ENCODE assay signal across 21 cellular contexts in the genomic region with DNA sequence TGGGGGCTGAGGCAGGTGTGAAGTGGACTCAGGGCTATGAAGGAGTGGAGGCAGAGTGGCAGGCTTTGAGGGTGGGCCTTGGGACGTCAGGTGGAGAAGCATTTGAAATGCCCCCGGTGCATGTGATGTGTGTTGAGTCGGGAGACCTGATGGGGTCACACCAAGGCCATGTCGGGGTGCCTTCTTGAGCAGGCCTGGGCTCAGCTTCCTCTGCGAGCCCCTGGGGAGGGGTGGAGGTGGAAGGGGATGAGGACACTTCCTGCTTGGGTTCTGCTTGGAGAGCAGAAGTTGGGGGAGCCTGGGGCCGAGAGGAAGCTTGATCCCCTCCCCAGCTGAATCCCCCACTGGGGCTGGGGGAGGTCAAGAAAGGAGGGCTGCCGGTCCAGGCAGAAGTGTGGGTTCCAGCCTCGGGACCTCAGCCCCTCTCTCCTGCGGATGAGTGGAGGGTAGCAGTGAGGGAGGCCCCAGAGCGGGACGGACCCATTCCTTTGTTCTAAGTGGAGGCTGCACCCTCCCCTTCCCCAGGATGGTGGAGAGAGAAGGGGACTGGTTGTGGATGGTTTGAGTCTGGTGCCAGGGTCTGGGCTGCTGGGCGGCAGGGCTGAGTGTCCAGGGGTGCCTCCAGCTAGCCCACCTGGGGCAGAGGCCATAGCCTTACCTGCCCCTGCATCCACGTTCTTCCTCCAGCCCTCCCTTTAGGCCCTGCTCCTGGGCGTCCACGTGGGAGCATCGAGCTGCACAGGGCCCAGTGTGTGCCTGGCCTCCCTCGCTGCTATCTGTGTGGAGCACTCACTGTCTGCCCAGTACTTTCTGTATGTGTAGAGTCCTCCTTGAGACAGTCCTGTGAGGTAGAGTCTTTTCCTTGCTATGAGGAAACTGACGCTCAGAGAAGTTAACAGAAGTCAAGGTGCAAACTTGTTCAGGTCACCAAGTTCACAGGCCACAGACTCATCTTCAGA. TPM values are rescaled to one million over a fixed set of nuclear protein-coding genes. Genes with fewer than 3 reads are reported as not detected.
DNase-seq lines count a peak whose midpoint lies in the region; ATAC-seq and TF ChIP-seq lines count a peak whose summit lies in the region.
"Had no signal": no experiment of that assay in that cellular context is flagged by ENCODE, and none has a peak within 500 bp of the region (broad histone marks: within the 10 kb centered on the region; RNA-seq: fewer than 3 reads in every experiment).

No MANE protein-coding gene starts in this region.

- no peak overlapping the region for H3K27ac ChIP-seq in sigmoid colon
- H3K27ac ChIP-seq: suprapubic skin had no signal

- peaks cover 0 to 52% (median 0%) of the 10 kb centered on the region in 4 donors for H3K36me3 ChIP-seq in sigmoid colon
- H3K36me3 ChIP-seq: suprapubic skin had no signal

- peak overlapping the region; percentile 25 for H3K27ac Mint-ChIP-seq in activated naive CD8-positive, alpha-beta T cell treated with anti-CD3 and anti-CD28 coated beads, Interleukin-2, amount 10 ng/mL, durations not matched to agents 7 days and 5 days
- H3K27ac Mint-ChIP-seq in activated naive CD8-positive, alpha-beta T cell treated with anti-CD3 and anti-CD28 coated beads, Interleukin-2, amount 50 U/mL, for 24 hours = no peak overlapping the region
- peak overlapping the region; percentile 51 for H3K27ac Mint-ChIP-seq in dendritic cell treated with granulocyte-macrophage colony-stimulating factor and Interleukin-4, amounts not matched to agents 40 ng/mL and 50 ng/mL, for 4 days
- H3K27ac Mint-ChIP-seq: CD4-positive, alpha-beta T cell; endodermal cell had no signal

- intact Hi-C loops in dendritic cell treated with granulocyte-macrophage colony-stimulating factor and Interleukin-4, amounts not matched to agents 40 ng/mL and 50 ng/mL, for 4 days (cut with micrococcal nuclease) = no loop called here
- intact Hi-C loops in sigmoid colon (cut with DNase I) = no loop called here

- TF ChIP-seq CTCF in NB4 (IDR thresholded peaks at IDR 0.05; ENCODE audit: low read depth, low read length) (no peak), sigmoid colon (IDR thresholded peaks at IDR 0.05) (no peak)

- H3K27me3 ChIP-seq in sigmoid colon = no peaks in the 10 kb centered on the region
- H3K27me3 ChIP-seq: suprapubic skin had no signal

- peaks cover 44% of the 10 kb centered on the region for H3K4me1 Mint-ChIP-seq in activated naive CD8-positive, alpha-beta T cell treated with anti-CD3 and anti-CD28 coated beads, Interleukin-2, amount 10 ng/mL, durations not matched to agents 7 days and 5 days
- H3K4me1 Mint-ChIP-seq in activated naive CD8-positive, alpha-beta T cell treated with anti-CD3 and anti-CD28 coated beads, Interleukin-2, amount 50 U/mL, for 24 hours = peaks cover 26% of the 10 kb centered on the region
- peaks cover 54% of the 10 kb centered on the region for H3K4me1 Mint-ChIP-seq in dendritic cell treated with granulocyte-macrophage colony-stimulating factor and Interleukin-4, amounts not matched to agents 40 ng/mL and 50 ng/mL, for 4 days (ENCODE audit: low read depth)
- H3K4me1 Mint-ChIP-seq: endodermal cell had no signal

- no peaks in the 10 kb centered on the region for H3K4me1 ChIP-seq in sigmoid colon

- H3K9me3 ChIP-seq in sigmoid colon = no peaks in the 10 kb centered on the region
- H3K9me3 ChIP-seq: suprapubic skin had no signal

- H3K36me3 Mint-ChIP-seq in activated naive CD8-positive, alpha-beta T cell treated with anti-CD3 and anti-CD28 coated beads, Interleukin-2, amount 10 ng/mL, durations not matched to agents 7 days and 5 days = no peaks in the 10 kb centered on the region
- H3K36me3 Mint-ChIP-seq in activated naive CD8-positive, alpha-beta T cell treated with anti-CD3 and anti-CD28 coated beads, Interleukin-2, amount 50 U/mL, for 24 hours (ENCODE audit: low read depth) = peaks cover 3% of the 10 kb centered on the region
- H3K36me3 Mint-ChIP-seq in dendritic cell treated with granulocyte-macrophage colony-stimulating factor and Interleukin-4, amounts not matched to agents 40 ng/mL and 50 ng/mL, for 4 days (ENCODE audit: low read depth) = no peaks in the 10 kb centered on the region

- no peak for TF ChIP-seq POLR2A in NB4 (IDR thresholded peaks at IDR 0.05; ENCODE audit: extremely low read depth, insufficient read length)
- TF ChIP-seq POLR2A in sigmoid colon (IDR thresholded peaks at IDR 0.05) = no peak

- H3K4me3 ChIP-seq in NB4 (ENCODE audit: low read depth, low read length) (no peak overlapping the region), sigmoid colon (no peak overlapping the region)
- H3K4me3 ChIP-seq: suprapubic skin had no signal

- no peak overlapping the region for H3K4me3 Mint-ChIP-seq in activated naive CD8-positive, alpha-beta T cell treated with anti-CD3 and anti-CD28 coated beads, Interleukin-2, amount 10 ng/mL, durations not matched to agents 7 days and 5 days
- H3K4me3 Mint-ChIP-seq in activated naive CD8-positive, alpha-beta T cell treated with anti-CD3 and anti-CD28 coated beads, Interleukin-2, amount 50 U/mL, for 24 hours = no peak overlapping the region
- no peak overlapping the region for H3K4me3 Mint-ChIP-seq in dendritic cell treated with granulocyte-macrophage colony-stimulating factor and Interleukin-4, amounts not matched to agents 40 ng/mL and 50 ng/mL, for 4 days
- H3K4me3 Mint-ChIP-seq: CD4-positive, alpha-beta T cell; endodermal cell had no signal

- no peak for TF ChIP-seq EP300 in sigmoid colon (IDR thresholded peaks at IDR 0.05)

- no peaks in the 10 kb centered on the region for H3K27me3 Mint-ChIP-seq in activated naive CD8-positive, alpha-beta T cell treated with anti-CD3 and anti-CD28 coated beads, Interleukin-2, amount 10 ng/mL, durations not matched to agents 7 days and 5 days
- no peaks in the 10 kb centered on the region for H3K27me3 Mint-ChIP-seq in activated naive CD8-positive, alpha-beta T cell treated with anti-CD3 and anti-CD28 coated beads, Interleukin-2, amount 50 U/mL, for 24 hours
- H3K27me3 Mint-ChIP-seq in dendritic cell treated with granulocyte-macrophage colony-stimulating factor and Interleukin-4, amounts not matched to agents 40 ng/mL and 50 ng/mL, for 4 days = peaks cover 13% of the 10 kb centered on the region
- H3K27me3 Mint-ChIP-seq: CD4-positive, alpha-beta T cell had no signal

- no peaks in the 10 kb centered on the region for H3K9me3 Mint-ChIP-seq in activated naive CD8-positive, alpha-beta T cell treated with anti-CD3 and anti-CD28 coated beads, Interleukin-2, amount 10 ng/mL, durations not matched to agents 7 days and 5 days
- H3K9me3 Mint-ChIP-seq in activated naive CD8-positive, alpha-beta T cell treated with anti-CD3 and anti-CD28 coated beads, Interleukin-2, amount 50 U/mL, for 24 hours = no peaks in the 10 kb centered on the region
- H3K9me3 Mint-ChIP-seq in dendritic cell treated with granulocyte-macrophage colony-stimulating factor and Interleukin-4, amounts not matched to agents 40 ng/mL and 50 ng/mL, for 4 days = no peaks in the 10 kb centered on the region
- H3K9me3 Mint-ChIP-seq: CD4-positive, alpha-beta T cell; endodermal cell had no signal

- POLR2A ChIA-PET in activated naive CD8-positive, alpha-beta T cell treated with anti-CD3 and anti-CD28 coated beads, Interleukin-2, amount 10 ng/mL, durations not matched to agents 7 days and 5 days (lab: Charles Lee) = no interaction called here

- ATAC-seq in activated naive CD8-positive, alpha-beta T cell treated with anti-CD3 and anti-CD28 coated beads, Interleukin-2, amount 10 ng/mL, durations not matched to agents 7 days and 5 days (ENCODE audit: low read depth) = no peak
- no peak for ATAC-seq in activated naive CD8-positive, alpha-beta T cell treated with anti-CD3 and anti-CD28 coated beads, Interleukin-2, amount 50 U/mL, for 24 hours
- ATAC-seq in GM19452 (IDR thresholded peaks at IDR 0.05; ENCODE audit: unreplicated experiment) (no peak), HG03045 (IDR thresholded peaks at IDR 0.05; ENCODE audit: unreplicated experiment) (no peak)
- ATAC-seq: left colon had no signal

- DNase-seq in activated naive CD8-positive, alpha-beta T cell treated with anti-CD3 and anti-CD28 coated beads, Interleukin-2, amount 10 ng/mL, durations not matched to agents 7 days and 5 days = no peak
- no peak for DNase-seq in activated naive CD8-positive, alpha-beta T cell treated with anti-CD3 and anti-CD28 coated beads, Interleukin-2, amount 50 U/mL, for 24 hours
- DNase-seq in NB4 (ENCODE audit: low read depth) (peak; percentile 88), sigmoid colon (peak; percentile 57), cerebellar nuclear complex (lab: John Stamatoyannopoulos, UW) (no peak)
- DNase-seq: activated CD4-positive, alpha-beta T cell treated with anti-CD3 and anti-CD28 coated beads for 48 hours; activated naive CD4-positive, alpha-beta T cell treated with Interleukin-2 at 50 U/mL for 16 hours; DMS153; endodermal cell; GDM1; NCI-H1417; NCI-H2171; NCI-H526; nucleus accumbens had no signal

- 80 to 89% methylated on average over 18 of the region's 18 CpGs for WGBS in sigmoid colon, 2 donors

RNA-seq across cellular contexts. Expression of a gene that starts 36.7 kb away (rescaled TPM):
- 100 to 1,000 TPM; 165 to 170 TPM for total RNA-seq in activated naive CD8-positive, alpha-beta T cell treated with anti-CD3 and anti-CD28 coated beads, Interleukin-2, amount 10 ng/mL, durations not matched to agents 7 days and 5 days
- 1 to 10 TPM in 2 of 4 donors, under 1 TPM in 2; 0.16 to 2.8 (median 1.0) TPM for total RNA-seq in sigmoid colon
- polyA plus RNA-seq in sigmoid colon = 1 to 10 TPM in 2 of 3 donors, not detected in 1; 1.6 to 5.0 TPM
- total RNA-seq: endodermal cell, fibroblast of lung had no signal
- polyA plus RNA-seq: fibroblast of lung had no signal

Comparison
In these comparisons a context has a peak if more than half of its experiments do, and no peak if none do; other contexts are left out.
1. DNase-seq: peak in NB4 (single experiment) and sigmoid colon (single experiment); none in activated naive CD8-positive, alpha-beta T cell treated with anti-CD3 and anti-CD28 coated beads, Interleukin-2, amount 10 ng/mL, durations not matched to agents 7 days and 5 days (single experiment), activated naive CD8-positive, alpha-beta T cell treated with anti-CD3 and anti-CD28 coated beads, Interleukin-2, amount 50 U/mL, for 24 hours (single experiment) and cerebellar nuclear complex (0 of 2).
2. RNA of a gene that starts 36.7 kb away (total RNA-seq): 165 to 170 TPM in activated naive CD8-positive, alpha-beta T cell treated with anti-CD3 and anti-CD28 coated beads, Interleukin-2, amount 10 ng/mL, durations not matched to agents 7 days and 5 days; 0.16 to 2.8 TPM in sigmoid colon; every median in the first group is over 10 times any median in the second.